ENCODE assay signal across 30 cellular contexts in genomic region chr4:6252051-6252450, GRCh38. TPM values are rescaled to one million over a fixed set of nuclear protein-coding genes. Genes with fewer than 3 reads are reported as not detected.
"Had no signal": no experiment of that assay in that cellular context is flagged by ENCODE, and none has a peak within 500 bp of the region (broad histone marks: within the 10 kb centered on the region; RNA-seq: fewer than 3 reads in every experiment).

No MANE protein-coding gene starts in this region.

- H3K36me3 Mint-ChIP-seq: activated CD4-positive, alpha-beta memory T cell treated with anti-CD3 and anti-CD28 coated beads for 36 hours; mesothelial cell of epicardium; natural killer cell; stimulated activated memory B cell treated with anti-CD40 and anti-IgM and Interleukin-4, amounts not matched to agents 10 μg/mL and 1 μg/mL and 100 μg/mL, for 72 hours had no signal

- H3K4me3 ChIP-seq: coronary artery, esophagus squamous epithelium, gastrocnemius medialis, heart left ventricle, pancreas, right lobe of liver, stomach, uterus had no signal

- H3K4me3 Mint-ChIP-seq: activated B cell treated with CpG ODN at 0.5 μM for 24 hours; activated CD4-positive, alpha-beta memory T cell treated with anti-CD3 and anti-CD28 coated beads for 36 hours; activated naive CD8-positive, alpha-beta T cell treated with anti-CD3 and anti-CD28 coated beads, Interleukin-2, amount 50 U/mL, for 24 hours; activated T-cell treated with anti-CD3 and anti-CD28 coated beads, Interleukin-2, amount 50 U/mL, for 72 hours; mesothelial cell of epicardium; natural killer cell; stimulated activated memory B cell treated with anti-CD40 and anti-IgM and Interleukin-4, amounts not matched to agents 10 μg/mL and 1 μg/mL and 100 μg/mL, for 72 hours; T-helper 1 cell treated with Interleukin-12 subunit alpha and Interleukin-12 subunit beta and Interleukin-4 antibody, amounts not matched to agents 30 μg/mL and 1 μg/mL, for 36 hours had no signal

- H3K9me3 Mint-ChIP-seq: activated B cell treated with CpG ODN at 0.5 μM for 24 hours; activated CD4-positive, alpha-beta memory T cell treated with anti-CD3 and anti-CD28 coated beads for 36 hours; activated naive CD8-positive, alpha-beta T cell treated with anti-CD3 and anti-CD28 coated beads, Interleukin-2, amount 50 U/mL, for 24 hours; activated T-cell treated with anti-CD3 and anti-CD28 coated beads, Interleukin-2, amount 50 U/mL, for 72 hours; mesothelial cell of epicardium; natural killer cell; stimulated activated memory B cell treated with anti-CD40 and anti-IgM and Interleukin-4, amounts not matched to agents 10 μg/mL and 1 μg/mL and 100 μg/mL, for 72 hours; T-helper 1 cell treated with Interleukin-12 subunit alpha and Interleukin-12 subunit beta and Interleukin-4 antibody, amounts not matched to agents 30 μg/mL and 1 μg/mL, for 36 hours had no signal

- H3K36me3 ChIP-seq: brain microvascular endothelial cell, esophagus squamous epithelium, gastrocnemius medialis, heart left ventricle, neutrophil, pancreas, right lobe of liver, stomach, uterus had no signal

- H3K27ac Mint-ChIP-seq: activated B cell treated with CpG ODN at 0.5 μM for 24 hours; activated CD4-positive, alpha-beta memory T cell treated with anti-CD3 and anti-CD28 coated beads for 36 hours; activated naive CD8-positive, alpha-beta T cell treated with anti-CD3 and anti-CD28 coated beads, Interleukin-2, amount 50 U/mL, for 24 hours; activated T-cell treated with anti-CD3 and anti-CD28 coated beads, Interleukin-2, amount 50 U/mL, for 72 hours; mesothelial cell of epicardium; natural killer cell; stimulated activated memory B cell treated with anti-CD40 and anti-IgM and Interleukin-4, amounts not matched to agents 10 μg/mL and 1 μg/mL and 100 μg/mL, for 72 hours; T-helper 1 cell treated with Interleukin-12 subunit alpha and Interleukin-12 subunit beta and Interleukin-4 antibody, amounts not matched to agents 30 μg/mL and 1 μg/mL, for 36 hours had no signal

- H3K4me1 ChIP-seq: gastrocnemius medialis, heart left ventricle, pancreas, right lobe of liver, uterus had no signal

- H3K9me3 ChIP-seq: esophagus squamous epithelium, gastrocnemius medialis, heart left ventricle, neutrophil, pancreas, right lobe of liver, stomach, uterus had no signal

- H3K27me3 ChIP-seq: right lobe of liver, uterus had no signal

- H3K27ac ChIP-seq: brain microvascular endothelial cell, coronary artery, esophagus squamous epithelium, gastrocnemius medialis, heart left ventricle, neutrophil, pancreas, right lobe of liver, stomach, uterus had no signal

- ATAC-seq: activated naive CD8-positive, alpha-beta T cell treated with anti-CD3 and anti-CD28 coated beads, Interleukin-2, amount 50 U/mL, for 24 hours; activated T-cell treated with anti-CD3 and anti-CD28 coated beads, Interleukin-2, amount 50 U/mL, for 72 hours; gastrocnemius medialis; left lobe of liver; natural killer cell; pancreas; right lobe of liver; stimulated activated memory B cell treated with anti-CD40 and anti-IgM and Interleukin-4, amounts not matched to agents 10 μg/mL and 1 μg/mL and 100 μg/mL, for 72 hours had no signal

- DNase-seq: activated B cell treated with CpG ODN at 0.5 μM for 24 hours; activated CD4-positive, alpha-beta memory T cell treated with anti-CD3 and anti-CD28 coated beads for 36 hours; activated CD4-positive, alpha-beta T cell treated with anti-CD3 and anti-CD28 coated beads for 4 hours; activated effector memory CD4-positive, alpha-beta T cell treated with Interleukin-2 at 50 U/mL for 16 hours; activated naive CD4-positive, alpha-beta T cell treated with anti-CD3 and anti-CD28 coated beads, Interleukin-2, amount 50 U/mL, for 16 hours; activated naive CD8-positive, alpha-beta T cell treated with anti-CD3 and anti-CD28 coated beads, Interleukin-2, amount 50 U/mL, for 24 hours; activated T-cell treated with anti-CD3 and anti-CD28 coated beads, Interleukin-2, amount 50 U/mL, for 72 hours; aorta; brain microvascular endothelial cell; central memory CD4-positive, alpha-beta T cell; esophagus squamous epithelium; gastrocnemius medialis; natural killer cell; pancreas; right lobe of liver; small intestine; stimulated activated CD4-positive, alpha-beta T cell treated with anti-CD3 and anti-CD28 coated beads, Interleukin-15, amount 100 ng/mL, for 24 hours; stomach; T1000; trophoblast cell; uterus had no signal

RNA-seq across cellular contexts. Expression of gene JAKMIP1, which starts 51.7 kb away (rescaled TPM):
- total RNA-seq: left lobe of liver, lung microvascular endothelial cell, mesothelial cell of epicardium had no signal
- polyA plus RNA-seq: keratinocyte had no signal
